Comparison of ENCODE assay signal across 9 cellular contexts in genomic region chr6:109373762-109374161, GRCh38. TPM values are rescaled to one million over a fixed set of nuclear protein-coding genes. Genes with fewer than 3 reads are reported as not detected.
A peak's percentile ranks its signal among the peaks of the same experiment; 100 is the strongest.
DNase-seq lines count a peak whose midpoint lies in the region; ATAC-seq lines count a peak whose summit lies in the region.
"Had no signal": no experiment of that assay in that cellular context is flagged by ENCODE, and none has a peak within 500 bp of the region (broad histone marks: within the 10 kb centered on the region; RNA-seq: fewer than 3 reads in every experiment).

No MANE protein-coding gene starts in this region.

- no peak overlapping the region for H4K8ac ChIP-seq in neuronal stem cell (ENCODE audit: low read depth, low read length)

- H2BK12ac ChIP-seq in neuronal stem cell (ENCODE audit: low read length), result no peak overlapping the region

- no peak overlapping the region for H4K91ac ChIP-seq in neuronal stem cell (ENCODE audit: low read depth, low read length, poor library complexity)

- no peaks in the 10 kb centered on the region for H3K27me3 Mint-ChIP-seq in activated T-cell treated with anti-CD3 and anti-CD28 coated beads, Interleukin-2, amount 50 U/mL, for 4 hours (ENCODE audit: low read depth)

- no peak overlapping the region for H3K27ac ChIP-seq in neuronal stem cell (replicated peaks; ENCODE audit: low read length)
- H3K27ac ChIP-seq: SJSA1 had no signal

- no peaks in the 10 kb centered on the region for H3K9me3 Mint-ChIP-seq in activated T-cell treated with anti-CD3 and anti-CD28 coated beads, Interleukin-2, amount 50 U/mL, for 4 hours

- no peaks in the 10 kb centered on the region for H3K79me1 ChIP-seq in neuronal stem cell (ENCODE audit: low read depth, low read length)

- H3K9me3 ChIP-seq in neuronal stem cell (replicated peaks in 1 of 2; ENCODE audit: control insufficient read depth in 2 of 2, insufficient read depth in 1 of 2, low read depth in 1 of 2, low read length in 2 of 2), result no peaks in the 10 kb centered on the region
- H3K9me3 ChIP-seq: SJSA1 had no signal

- H3K4me3 Mint-ChIP-seq in activated T-cell treated with anti-CD3 and anti-CD28 coated beads, Interleukin-2, amount 50 U/mL, for 4 hours, result peak overlapping the region; percentile 68

- peaks cover 75% of the 10 kb centered on the region for H3K4me1 Mint-ChIP-seq in activated T-cell treated with anti-CD3 and anti-CD28 coated beads, Interleukin-2, amount 50 U/mL, for 4 hours (ENCODE audit: low read depth)

- H2BK120ac ChIP-seq in neuronal stem cell (ENCODE audit: low read depth, low read length), result no peak overlapping the region

- H3K4me3 ChIP-seq in neuronal stem cell (ENCODE audit: low read length in 2 of 2), result no peak overlapping the region
- H3K4me3 ChIP-seq: SJSA1 had no signal

- peaks cover 59% of the 10 kb centered on the region for H3K36me3 Mint-ChIP-seq in activated T-cell treated with anti-CD3 and anti-CD28 coated beads, Interleukin-2, amount 50 U/mL, for 4 hours (ENCODE audit: insufficient read depth)

- no peak overlapping the region for H3K4ac ChIP-seq in neuronal stem cell (ENCODE audit: low read length)

- H2AK5ac ChIP-seq in neuronal stem cell (ENCODE audit: low read depth, low read length), result no peak overlapping the region

- H2AFZ ChIP-seq in neuronal stem cell (ENCODE audit: low read length), result no peak overlapping the region

- WGBS in neuronal stem cell (ENCODE audit: extremely low coverage in 2 of 2, insufficient read length in 2 of 2, insufficient replicate concordance in 1 of 2), 2 donors, result no CpG with 5 or more reads among the region's 4 CpGs

- H3K27me3 ChIP-seq in neuronal stem cell (ENCODE audit: control insufficient read depth in 3 of 3, insufficient read depth in 3 of 3, low read depth in 1 of 3, low read length in 3 of 3), result no peaks in the 10 kb centered on the region
- H3K27me3 ChIP-seq: SJSA1 had no signal

- no peak overlapping the region for H3K9ac ChIP-seq in neuronal stem cell (ENCODE audit: low read depth, low read length, poor library complexity)

- no peak overlapping the region for H3K4me2 ChIP-seq in neuronal stem cell (ENCODE audit: insufficient read depth, low read length, poor library complexity, severe bottlenecking)

- H3K18ac ChIP-seq in neuronal stem cell (ENCODE audit: low read length), result no peak overlapping the region

- peak; percentile 93 for ATAC-seq in HG02943 (IDR thresholded peaks at IDR 0.05; ENCODE audit: low read depth, unreplicated experiment)
- ATAC-seq in activated T-cell treated with anti-CD3 and anti-CD28 coated beads, Interleukin-2, amount 50 U/mL, for 4 hours, result peak; percentile 92

- no peak overlapping the region for H3K23ac ChIP-seq in neuronal stem cell (ENCODE audit: low read depth, low read length, poor library complexity)

- DNase-seq in activated CD4-positive, CD25-positive, alpha-beta regulatory T cell treated with anti-CD3 and anti-CD28 coated beads, Interleukin-2, amount 50 U/mL, for 16 hours (ENCODE audit: low read depth, low spot score), result peak; percentile 4
- no peak for DNase-seq in activated CD4-positive, CD25-positive, alpha-beta regulatory T cell treated with anti-CD3 and anti-CD28 coated beads, Interleukin-2, amount 50 U/mL, for 72 hours
- DNase-seq in activated T-cell treated with anti-CD3 and anti-CD28 coated beads, Interleukin-2, amount 50 U/mL, for 4 hours, result no peak
- DNase-seq in stimulated activated CD4-positive, alpha-beta T cell treated with anti-CD3 and anti-CD28 coated beads, TNF-alpha, amount 100 ng/mL, for 24 hours (ENCODE audit: low read depth in 3 of 3), result peak in 2 of 3 experiments; percentile 23 to 33
- DNase-seq in neuronal stem cell (ENCODE audit: low spot score), result no peak
- no peak for DNase-seq in GDM1 (lab: John Stamatoyannopoulos, UW)
- DNase-seq in iPS-NIHi7 (ENCODE audit: extremely low spot score), result no peak

- no peak overlapping the region for H2BK5ac ChIP-seq in neuronal stem cell (ENCODE audit: low read length)

- H3K14ac ChIP-seq in neuronal stem cell (ENCODE audit: low read length), result no peak overlapping the region

- no peaks in the 10 kb centered on the region for H3K4me1 ChIP-seq in neuronal stem cell (ENCODE audit: control insufficient read depth in 2 of 2, insufficient read depth in 1 of 2, low read depth in 1 of 2, low read length in 2 of 2)

- H2BK15ac ChIP-seq in neuronal stem cell (ENCODE audit: low read length), result no peak overlapping the region

- H3K36me3 ChIP-seq in neuronal stem cell (replicated peaks in 1 of 2; ENCODE audit: control insufficient read depth in 2 of 2, insufficient read depth in 2 of 2, low read length in 2 of 2), result peaks cover 18 to 100% of the 10 kb centered on the region in 2 donors

RNA-seq across cellular contexts. Expression of gene CD164, which starts 8.5 kb away (rescaled TPM):
- total RNA-seq in activated T-cell treated with anti-CD3 and anti-CD28 coated beads, Interleukin-2, amount 50 U/mL, for 4 hours, result 100 to 1,000 TPM; 236 to 295 (median 239) TPM
- polyA plus RNA-seq in neuronal stem cell (2013, experiment 1 of 2), result 92.4 TPM
- 94.2 TPM for polyA plus RNA-seq in neuronal stem cell (2013, experiment 2 of 2)

Comparison
In these comparisons a context has a peak if more than half of its experiments do, and no peak if none do; other contexts are left out.
1. DNase-seq: peak in activated CD4-positive, CD25-positive, alpha-beta regulatory T cell treated with anti-CD3 and anti-CD28 coated beads, Interleukin-2, amount 50 U/mL, for 16 hours (single experiment) and stimulated activated CD4-positive, alpha-beta T cell treated with anti-CD3 and anti-CD28 coated beads, TNF-alpha, amount 100 ng/mL, for 24 hours (2 of 3); none in activated CD4-positive, CD25-positive, alpha-beta regulatory T cell treated with anti-CD3 and anti-CD28 coated beads, Interleukin-2, amount 50 U/mL, for 72 hours (single experiment), activated T-cell treated with anti-CD3 and anti-CD28 coated beads, Interleukin-2, amount 50 U/mL, for 4 hours (single experiment), neuronal stem cell (single experiment), GDM1 (single experiment) and iPS-NIHi7 (single experiment).